ENCODE assay signal across 27 cellular contexts in genomic region chr6:106617857-106618256, GRCh38.
"Had no signal": no experiment of that assay in that cellular context is flagged by ENCODE, and none has a peak within 500 bp of the region (broad histone marks: within the 10 kb centered on the region; RNA-seq: fewer than 3 reads in every experiment).

No MANE protein-coding gene starts in this region.

- FAIRE-seq: urothelium cell line had no signal

- H3K4me3 ChIP-seq: left lung, lower lobe of right lung, mucosa of descending colon, ovary, right atrium auricular region, skin epidermis, suprapubic skin, thoracic aorta, tibial artery, upper lobe of right lung had no signal

- H3K27me3 ChIP-seq: left lung, ovary, right atrium auricular region, suprapubic skin, tibial artery, upper lobe of right lung had no signal

- H3K9me3 Mint-ChIP-seq: natural killer cell treated with Interleukin-12 subunit alpha and Interleukin-12 subunit beta and Interleukin-15 and Interleukin-18, amount 100 ng/mL, for 72 hours; stimulated activated naive CD8-positive, alpha-beta T cell treated with anti-CD3 and anti-CD28 coated beads, Interleukin-15, Interleukin-2, amounts not matched to agents 100 ng/mL and 50 ng/mL, for 24 hours had no signal

- ATAC-seq: left cardiac atrium; left lung; lower lobe of right lung; mucosa of descending colon; naive thymus-derived CD4-positive, alpha-beta T cell; natural killer cell treated with Interleukin-12 subunit alpha and Interleukin-12 subunit beta and Interleukin-15 and Interleukin-18, amount 100 ng/mL, for 72 hours; sciatic nerve; upper lobe of right lung had no signal

- H3K27ac Mint-ChIP-seq: naive thymus-derived CD4-positive, alpha-beta T cell; natural killer cell treated with Interleukin-12 subunit alpha and Interleukin-12 subunit beta and Interleukin-15 and Interleukin-18, amount 100 ng/mL, for 72 hours; progenitor cell of endocrine pancreas; stimulated activated naive CD8-positive, alpha-beta T cell treated with anti-CD3 and anti-CD28 coated beads, Interleukin-15, Interleukin-2, amounts not matched to agents 100 ng/mL and 50 ng/mL, for 24 hours had no signal

- DNase-seq: hippocampal formation; kidney glomerular epithelial cell; left cardiac atrium; left lung; lower lobe of right lung; mammary epithelial cell; midbrain; mucosa of descending colon; naive thymus-derived CD4-positive, alpha-beta T cell; ovary; stimulated activated CD4-positive, alpha-beta T cell treated with anti-CD3 and anti-CD28 coated beads, Interleukin-12 subunit alpha, Interleukin-12 subunit beta, amount 100 ng/mL, for 4 hours; stimulated activated CD4-positive, alpha-beta T cell treated with anti-CD3 and anti-CD28 coated beads, Interleukin-15, amount 100 ng/mL, for 24 hours; stimulated activated CD4-positive, alpha-beta T cell treated with anti-CD3 and anti-CD28 coated beads, Interleukin-2, amount 100 ng/mL, for 24 hours; stimulated activated CD4-positive, alpha-beta T cell treated with anti-CD3 and anti-CD28 coated beads, Interleukin-4, amount 100 ng/mL, for 1 hour; stimulated activated naive CD4-positive, alpha-beta T cell; tibial artery; trophoblast cell; upper lobe of right lung had no signal

- H3K27ac ChIP-seq: left lung, lower lobe of right lung, ovary, right atrium auricular region, skin epidermis, suprapubic skin, thoracic aorta, tibial artery, upper lobe of right lung had no signal

- H3K27me3 Mint-ChIP-seq: naive thymus-derived CD4-positive, alpha-beta T cell; natural killer cell treated with Interleukin-12 subunit alpha and Interleukin-12 subunit beta and Interleukin-15 and Interleukin-18, amount 100 ng/mL, for 72 hours; progenitor cell of endocrine pancreas; stimulated activated naive CD8-positive, alpha-beta T cell treated with anti-CD3 and anti-CD28 coated beads, Interleukin-15, Interleukin-2, amounts not matched to agents 100 ng/mL and 50 ng/mL, for 24 hours had no signal

- H3K4me3 Mint-ChIP-seq: naive thymus-derived CD4-positive, alpha-beta T cell; natural killer cell treated with Interleukin-12 subunit alpha and Interleukin-12 subunit beta and Interleukin-15 and Interleukin-18, amount 100 ng/mL, for 72 hours; stimulated activated naive CD8-positive, alpha-beta T cell treated with anti-CD3 and anti-CD28 coated beads, Interleukin-15, Interleukin-2, amounts not matched to agents 100 ng/mL and 50 ng/mL, for 24 hours had no signal

- H3K36me3 ChIP-seq: ovary, right atrium auricular region, upper lobe of right lung had no signal

- H3K9me3 ChIP-seq: left lung, lower lobe of right lung, mucosa of descending colon, ovary, right atrium auricular region, suprapubic skin, thoracic aorta, tibial artery, upper lobe of right lung had no signal

- H3K4me1 ChIP-seq: left lung, lower lobe of right lung, right atrium auricular region, suprapubic skin, tibial artery, upper lobe of right lung had no signal
